ENCODE assay signal across 8 cellular contexts in genomic region chr9:99906403-99907207, GRCh38. TPM values are rescaled to one million over a fixed set of nuclear protein-coding genes. Genes with fewer than 3 reads are reported as not detected.
DNase-seq lines count a peak whose midpoint lies in the region; ATAC-seq and TF ChIP-seq lines count a peak whose summit lies in the region.

Gene STX17 (plus strand): TSS chr9:99906654. CDS start chr9:99915240, 8,586 bp downstream.

- H3K36me3 Mint-ChIP-seq in IgD-negative memory B cell (peaks cover 6% of the 10 kb centered on the region), nephron progenitor cell (ENCODE audit: low read depth) (no peaks in the 10 kb centered on the region)

- peak; percentile 88 for ATAC-seq in GM21529 (IDR thresholded peaks at IDR 0.05; ENCODE audit: unreplicated experiment)
- peak; percentile 96 for ATAC-seq in stimulated activated naive CD8-positive, alpha-beta T cell treated with anti-CD3 and anti-CD28 coated beads, Interleukin-15, amount 100 ng/mL, for 72 hours

- CTCF ChIA-PET in RWPE1 (lab: Yijun Ruan, JAX): no interaction called here

- 0 out of 2 replicates have a peak, but pooled peaks have one; percentile 11 for TF ChIP-seq CTCF in RWPE1 (conservative IDR thresholded peaks at IDR 0.05; ENCODE audit: low read depth)
- no peak for TF ChIP-seq CTCF in fibroblast of the aortic adventitia (IDR thresholded peaks at IDR 0.05; ENCODE audit: insufficient read depth, low read length)
- TF ChIP-seq CTCF in nephron progenitor cell (IDR thresholded peaks at IDR 0.05): no peak

- H3K27ac ChIP-seq in RWPE1: peak within 1 kb of the TSS; percentile 87

- H3K27ac Mint-ChIP-seq in IgD-negative memory B cell (peak within 1 kb of the TSS; percentile 96 to 98 (median 98)), nephron progenitor cell (peak within 1 kb of the TSS; percentile 93)
- H3K27ac Mint-ChIP-seq in stimulated activated naive CD8-positive, alpha-beta T cell treated with anti-CD3 and anti-CD28 coated beads, Interleukin-15, amount 100 ng/mL, for 72 hours: peak within 1 kb of the TSS; percentile 97

- H3K27me3 Mint-ChIP-seq in IgD-negative memory B cell (no peaks in the 10 kb centered on the region), nephron progenitor cell (ENCODE audit: low read depth, poor library complexity) (peaks cover 35% of the 10 kb centered on the region)
- H3K27me3 Mint-ChIP-seq in stimulated activated naive CD8-positive, alpha-beta T cell treated with anti-CD3 and anti-CD28 coated beads, Interleukin-15, amount 100 ng/mL, for 72 hours: peaks cover 9% of the 10 kb centered on the region

- DNase-seq in DMS53 (lab: John Stamatoyannopoulos, UW) (peak; percentile 88), RWPE1 (ENCODE audit: low spot score) (peak; percentile 91), fibroblast of the aortic adventitia (ENCODE audit: low read depth) (peak; percentile 73), nephron progenitor cell (peak; percentile 89)
- DNase-seq in activated T-helper 9 cell treated with anti-CD3 and anti-CD28 coated beads, Interleukin-2, amount 50 U/mL, for 16 hours (ENCODE audit: low read depth): peak; percentile 78
- peak; percentile 80 to 85 for DNase-seq in stimulated activated naive CD8-positive, alpha-beta T cell treated with anti-CD3 and anti-CD28 coated beads, Interleukin-15, amount 100 ng/mL, for 72 hours

- POLR2A ChIA-PET in RWPE1 (lab: Yijun Ruan, JAX; ENCODE audit: low non-redundant PET): no interaction called here

- H3K4me3 Mint-ChIP-seq in IgD-negative memory B cell (peak within 1 kb of the TSS; percentile 96 to 99 (median 98)), nephron progenitor cell (peak within 1 kb of the TSS; percentile 93)
- peak within 1 kb of the TSS; percentile 92 to 96 for H3K4me3 Mint-ChIP-seq in stimulated activated naive CD8-positive, alpha-beta T cell treated with anti-CD3 and anti-CD28 coated beads, Interleukin-15, amount 100 ng/mL, for 72 hours

- H3K4me1 Mint-ChIP-seq in IgD-negative memory B cell (peaks cover 16 to 17% (median 17%) of the 10 kb centered on the region in 3 donors), nephron progenitor cell (peaks cover 19% of the 10 kb centered on the region)
- H3K4me1 Mint-ChIP-seq in stimulated activated naive CD8-positive, alpha-beta T cell treated with anti-CD3 and anti-CD28 coated beads, Interleukin-15, amount 100 ng/mL, for 72 hours: peaks cover 29% of the 10 kb centered on the region

- H3K9me3 Mint-ChIP-seq in IgD-negative memory B cell (no peaks in the 10 kb centered on the region), nephron progenitor cell (no peaks in the 10 kb centered on the region)
- H3K9me3 Mint-ChIP-seq in stimulated activated naive CD8-positive, alpha-beta T cell treated with anti-CD3 and anti-CD28 coated beads, Interleukin-15, amount 100 ng/mL, for 72 hours: no peaks in the 10 kb centered on the region

- H3K4me3 ChIP-seq in fibroblast of the aortic adventitia (ENCODE audit: low read depth, low read length): peak within 1 kb of the TSS; percentile 91

RNA-seq across cellular contexts. Expression of gene STX17, which starts in this region (rescaled TPM):
- 18.1 TPM for polyA plus RNA-seq in IgD-negative memory B cell
- total RNA-seq in fibroblast of the aortic adventitia (ENCODE audit: low replicate concordance): 21.2 and 32.1 TPM in 2 replicates

Comparison
In these comparisons a context has a peak if more than half of its experiments do, and no peak if none do; other contexts are left out.
1. Peak in every context shown above with its lines: DNase-seq, ATAC-seq, H3K4me3 ChIP-seq and H3K27ac ChIP-seq.